11 cellular contexts compared by ENCODE assay signal in genomic region chr2:152103271-152103670, GRCh38.
"Had no signal": no experiment of that assay in that cellular context is flagged by ENCODE, and none has a peak within 500 bp of the region (broad histone marks: within the 10 kb centered on the region; RNA-seq: fewer than 3 reads in every experiment).

No MANE protein-coding gene starts in this region.

- H3K9ac ChIP-seq: GM23248 had no signal

- DNase-seq: GM23248, GOT3, H7, H9, HCEC 1CT, HFFc6 had no signal

- H3K4me2 ChIP-seq: GM23338 had no signal

- H3K36me3 ChIP-seq: HAP-1 had no signal

- H3K27ac ChIP-seq: GM23248 had no signal

- H3K4me3 ChIP-seq: GM23248, GM23338, HAP-1 had no signal

- H2AFZ ChIP-seq: GM23248, GM23338 had no signal

- ATAC-seq: GM23338, HCT116 had no signal

- H3K9me3 ChIP-seq: HAP-1 had no signal

- FAIRE-seq: H1, H54 had no signal
